ENCODE assay signal across 12 cellular contexts in genomic region chr10:131803863-131804425, GRCh38.
"Had no signal": no experiment of that assay in that cellular context is flagged by ENCODE, and none has a peak within 500 bp of the region (broad histone marks: within the 10 kb centered on the region; RNA-seq: fewer than 3 reads in every experiment).

No MANE protein-coding gene starts in this region.

- H3K27ac ChIP-seq: dorsolateral prefrontal cortex, gastroesophageal sphincter, heart right ventricle, thoracic aorta had no signal

- H3K36me3 ChIP-seq: gastroesophageal sphincter, heart right ventricle, thoracic aorta had no signal

- ATAC-seq: gastroesophageal sphincter, heart right ventricle had no signal

- DNase-seq: activated B cell treated with CpG ODN at 0.5 μM for 24 hours; activated CD4-positive, alpha-beta T cell treated with anti-CD3 and anti-CD28 coated beads for 48 hours; activated naive CD4-positive, alpha-beta T cell treated with anti-CD3 and anti-CD28 coated beads, Interleukin-2, amount 50 U/mL, for 16 hours; activated T-cell treated with anti-CD3 and anti-CD28 coated beads, Interleukin-2, amount 50 U/mL, for 1 hour; heart right ventricle; mesendoderm; stimulated activated CD4-positive, alpha-beta T cell treated with anti-CD3 and anti-CD28 coated beads, Interleukin-12 subunit alpha, Interleukin-12 subunit beta, amount 100 ng/mL, for 4 hours; stimulated activated CD4-positive, alpha-beta T cell treated with anti-CD3 and anti-CD28 coated beads, Interleukin-2, amount 100 ng/mL, for 24 hours; T-helper 2 cell had no signal

- H3K4me3 ChIP-seq: dorsolateral prefrontal cortex, gastroesophageal sphincter, heart right ventricle, thoracic aorta had no signal

- H3K4me1 ChIP-seq: gastroesophageal sphincter, heart right ventricle had no signal
